5 cellular contexts compared by ENCODE assay signal in the genomic region with DNA sequence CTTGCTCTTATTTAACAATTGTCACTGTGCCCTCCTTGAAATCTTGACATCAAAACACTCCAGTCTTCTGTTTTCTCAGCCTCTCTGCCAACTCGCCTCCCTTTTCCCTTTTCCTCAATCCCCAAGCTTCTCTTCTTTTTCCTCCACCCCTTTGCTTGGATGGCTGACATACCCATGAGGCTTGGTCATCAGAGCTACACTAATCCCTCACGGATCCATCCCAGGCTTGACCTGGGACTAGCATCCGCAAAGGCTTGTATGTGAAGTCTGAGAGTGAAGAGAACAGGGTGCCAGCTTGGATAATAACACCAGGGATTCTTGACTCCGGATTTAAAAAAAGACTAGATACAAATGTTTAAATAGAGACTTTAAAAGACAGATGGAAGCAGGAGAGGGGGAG.
"Had no signal": no experiment of that assay in that cellular context is flagged by ENCODE, and none has a peak within 500 bp of the region (broad histone marks: within the 10 kb centered on the region; RNA-seq: fewer than 3 reads in every experiment).

No MANE protein-coding gene starts in this region.

- H3K4me3 Mint-ChIP-seq: GM23338, H9 had no signal

- H3K4me3 ChIP-seq: GM23338, K562 had no signal

- H3K4me1 Mint-ChIP-seq: GM23338 had no signal

- ATAC-seq: GM23338, K562 had no signal

- H3K9me3 Mint-ChIP-seq: H9 had no signal

- H3K27ac Mint-ChIP-seq: GM23338, H9 had no signal

- H3K4me2 ChIP-seq: GM23338 had no signal

- DNase-seq: H9, HCEC 1CT, IMR-90 had no signal

- H2AFZ ChIP-seq: GM23338 had no signal
